In genomic region chr3:190224466-190225185, GRCh38 we compare ENCODE assay signal across 22 cellular contexts.
"Had no signal": no experiment of that assay in that cellular context is flagged by ENCODE, and none has a peak within 500 bp of the region (broad histone marks: within the 10 kb centered on the region; RNA-seq: fewer than 3 reads in every experiment).

No MANE protein-coding gene starts in this region.

- H3K27ac ChIP-seq: breast epithelium, colonic mucosa, SJSA1 had no signal

- H3K4me1 Mint-ChIP-seq: activated B cell treated with CpG ODN at 0.5 μM for 24 hours; activated CD4-positive, alpha-beta memory T cell treated with anti-CD3 and anti-CD28 coated beads, Interleukin-2, amount 10 ng/mL, durations not matched to agents 7 days and 5 days; activated T-helper 17 cell treated with anti-CD3 and anti-CD28 coated beads, Interleukin-2, amount 50 U/mL, for 72 hours; T-cell had no signal

- H3K9me3 Mint-ChIP-seq: activated CD4-positive, alpha-beta memory T cell treated with anti-CD3 and anti-CD28 coated beads, Interleukin-2, amount 10 ng/mL, durations not matched to agents 7 days and 5 days; activated naive CD4-positive, alpha-beta T cell treated with anti-CD3 and anti-CD28 coated beads for 36 hours; activated T-helper 17 cell treated with anti-CD3 and anti-CD28 coated beads, Interleukin-2, amount 50 U/mL, for 72 hours had no signal

- H3K9me3 ChIP-seq: colonic mucosa, SJSA1 had no signal

- ATAC-seq: activated T-helper 17 cell treated with anti-CD3 and anti-CD28 coated beads, Interleukin-2, amount 50 U/mL, for 72 hours; T-cell had no signal

- H3K4me1 ChIP-seq: breast epithelium, colonic mucosa had no signal

- H3K36me3 Mint-ChIP-seq: T-cell had no signal

- H3K4me3 ChIP-seq: breast epithelium, colonic mucosa, SJSA1 had no signal

- FAIRE-seq: TTC549 had no signal

- H3K4me3 Mint-ChIP-seq: activated B cell treated with CpG ODN at 0.5 μM for 24 hours; activated CD4-positive, alpha-beta memory T cell treated with anti-CD3 and anti-CD28 coated beads, Interleukin-2, amount 10 ng/mL, durations not matched to agents 7 days and 5 days; activated naive CD4-positive, alpha-beta T cell treated with anti-CD3 and anti-CD28 coated beads for 36 hours; activated naive CD8-positive, alpha-beta T cell; activated T-helper 17 cell treated with anti-CD3 and anti-CD28 coated beads, Interleukin-2, amount 50 U/mL, for 72 hours; T-cell had no signal

- H3K36me3 ChIP-seq: breast epithelium, colonic mucosa, SJSA1 had no signal

- DNase-seq: activated B cell treated with CpG ODN at 0.5 μM for 24 hours; activated CD4-positive, alpha-beta memory T cell treated with anti-CD3 and anti-CD28 coated beads, Interleukin-2, amount 10 ng/mL, durations not matched to agents 7 days and 5 days; activated CD4-positive, alpha-beta T cell treated with anti-CD3 and anti-CD28 coated beads for 1 hour; activated CD4-positive, alpha-beta T cell treated with anti-CD3 and anti-CD28 coated beads, Interleukin-2, amount 50 U/mL, for 1 hour; activated gamma-delta T cell; activated naive CD4-positive, alpha-beta T cell treated with anti-CD3 and anti-CD28 coated beads for 36 hours; activated T-cell treated with anti-CD3 and anti-CD28 coated beads for 4 hours; activated T-cell treated with anti-CD3 and anti-CD28 coated beads, Interleukin-2, amount 50 U/mL, for 48 hours; colonic mucosa; NCI-H1417 treated with DMSO at 0.1 percent for 48 hours; NCI-H1694 treated with DMSO at 0.1 percent for 48 hours; NCI-H2029 treated with DMSO at 0.1 percent for 48 hours; NCI-H510A; NCI-H526 treated with DMSO at 0.1 percent for 48 hours; NK-92 treated with Interleukin-12 subunit alpha and Interleukin-12 subunit beta, amount 100 ng/mL, for 24 hours; T-cell; T1000 had no signal

- H3K27me3 ChIP-seq: breast epithelium, colonic mucosa, SJSA1 had no signal

- H3K27ac Mint-ChIP-seq: activated B cell treated with CpG ODN at 0.5 μM for 24 hours; activated CD4-positive, alpha-beta memory T cell treated with anti-CD3 and anti-CD28 coated beads, Interleukin-2, amount 10 ng/mL, durations not matched to agents 7 days and 5 days; activated naive CD4-positive, alpha-beta T cell treated with anti-CD3 and anti-CD28 coated beads for 36 hours; activated naive CD8-positive, alpha-beta T cell; activated T-helper 17 cell treated with anti-CD3 and anti-CD28 coated beads, Interleukin-2, amount 50 U/mL, for 72 hours; T-cell had no signal
